8 cellular contexts compared by ENCODE assay signal in the genomic region with DNA sequence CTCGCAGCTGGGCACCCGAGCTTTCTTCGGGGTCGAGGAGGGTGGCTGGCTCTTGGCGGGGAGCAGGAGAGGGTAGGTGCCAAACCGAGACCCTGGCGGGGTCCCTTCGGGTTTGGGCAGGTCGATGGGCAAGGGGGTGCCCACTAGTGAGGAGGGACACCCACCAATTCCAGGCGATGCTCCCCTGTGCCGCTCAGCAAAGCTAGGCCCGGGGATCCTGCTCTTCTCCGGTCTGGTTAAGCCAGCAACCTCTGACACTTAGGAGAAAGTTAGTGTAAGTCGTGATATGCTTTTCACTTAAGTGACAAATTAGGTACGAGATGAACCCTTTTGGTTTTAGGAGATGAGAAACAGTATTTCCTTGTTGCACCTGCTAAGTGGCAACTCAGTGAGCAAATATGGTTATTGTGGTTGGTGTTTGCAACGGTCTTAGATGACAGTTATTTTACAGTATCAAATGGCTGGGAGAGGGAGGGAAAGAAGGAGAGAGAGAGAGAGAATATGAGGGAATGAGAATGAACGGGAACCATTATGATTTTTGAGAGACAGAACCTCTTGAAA. TPM values are rescaled to one million over a fixed set of nuclear protein-coding genes. Genes with fewer than 3 reads are reported as not detected.
A peak's percentile ranks its signal among the peaks of the same experiment; 100 is the strongest.
DNase-seq lines count a peak whose midpoint lies in the region; ATAC-seq and TF ChIP-seq lines count a peak whose summit lies in the region.

No MANE protein-coding gene starts in this region.

- H3K9me3 ChIP-seq in Karpas-422 (ENCODE audit: low read length) (no peaks in the 10 kb centered on the region), mucosa of descending colon (no peaks in the 10 kb centered on the region), uterus (no peaks in the 10 kb centered on the region)

- intact Hi-C loops in mucosa of descending colon (cut with DNase I, micrococcal nuclease) (no loop called here), uterus (cut with DNase I; ENCODE audit: low total_unique reads) (no loop called here)

- 0 out of 2 replicates have a peak, but pooled peaks cover 2% of the 10 kb centered on the region for H3F3A ChIP-seq in GM23338 (replicated peaks; ENCODE audit: low read depth)

- H3K9me3 Mint-ChIP-seq in GM23338: no peaks in the 10 kb centered on the region

- ATAC-seq in GM23338: peak; percentile 34
- ATAC-seq in SK-N-SH treated with all-trans-retinoic acid at 6 μM for 48 hours: peak; percentile 54
- peak; percentile 33 for ATAC-seq in mucosa of descending colon

- H3K4me1 ChIP-seq in GM23338 (ENCODE audit: insufficient read depth) (peaks cover 3% of the 10 kb centered on the region; the same call in 1 of the 2 replicates), Karpas-422 (ENCODE audit: low read length) (peaks cover 16% of the 10 kb centered on the region), mucosa of descending colon (ENCODE audit: low read depth) (peaks cover 3% of the 10 kb centered on the region), uterus (no peaks in the 10 kb centered on the region)

- peaks cover 12% of the 10 kb centered on the region for H3K4me1 Mint-ChIP-seq in GM23338

- H3K9ac ChIP-seq in Karpas-422 (ENCODE audit: low read length): peak overlapping the region; percentile 81

- peaks cover 20% of the 10 kb centered on the region for H3K27me3 Mint-ChIP-seq in GM23338 (ENCODE audit: insufficient read depth, low read depth, poor library complexity)

- H3K27ac ChIP-seq in GM23338 (ENCODE audit: low read depth) (no peak overlapping the region), Karpas-422 (ENCODE audit: low read length) (peak overlapping the region; percentile 32; the same call in 1 of the 2 replicates), uterus (peak overlapping the region; percentile 87 to 90)

- H3K79me2 ChIP-seq in GM23338 (replicated peaks; ENCODE audit: insufficient read depth): no peaks in the 10 kb centered on the region
- peaks cover 47% of the 10 kb centered on the region for H3K79me2 ChIP-seq in Karpas-422 (ENCODE audit: low read length)

- no peaks in the 10 kb centered on the region for H4K20me1 ChIP-seq in GM23338 (replicated peaks; ENCODE audit: insufficient read depth)
- no peaks in the 10 kb centered on the region for H4K20me1 ChIP-seq in Karpas-422 (ENCODE audit: insufficient read depth, low read depth, low read length)

- TF ChIP-seq CTCF in GM23338 (conservative IDR thresholded peaks at IDR 0.05; ENCODE audit: low read depth in 2 of 2) (no peak), epithelial cell of esophagus (IDR thresholded peaks at IDR 0.05; ENCODE audit: insufficient read depth, low read depth, low read length, missing control alignments) (no peak), mucosa of descending colon (IDR thresholded peaks at IDR 0.05) (no peak), uterus (IDR thresholded peaks at IDR 0.05) (no peak)

- H3K4me3 Mint-ChIP-seq in GM23338: peak overlapping the region; percentile 85

- no peak for TF ChIP-seq POLR2A in uterus (IDR thresholded peaks at IDR 0.05)

- H3K27me3 ChIP-seq in GM23338 (ENCODE audit: insufficient read depth) (peaks cover 16% of the 10 kb centered on the region), Karpas-422 (ENCODE audit: low read length) (no peaks in the 10 kb centered on the region), uterus (no peaks in the 10 kb centered on the region)

- peak overlapping the region; percentile 100 for H2AFZ ChIP-seq in GM23338
- H2AFZ ChIP-seq in Karpas-422 (ENCODE audit: low read length): peak overlapping the region; percentile 79

- H3K9me2 ChIP-seq in GM23338 (ENCODE audit: insufficient read depth) (no peaks in the 10 kb centered on the region), Karpas-422 (replicated peaks; ENCODE audit: insufficient read depth, low read length) (no peaks in the 10 kb centered on the region)

- H3K36me3 ChIP-seq in GM23338 (ENCODE audit: insufficient read depth) (no peaks in the 10 kb centered on the region), Karpas-422 (ENCODE audit: insufficient read depth, low read length) (no peaks in the 10 kb centered on the region), mucosa of descending colon (ENCODE audit: low read depth) (no peaks in the 10 kb centered on the region), uterus (no peaks in the 10 kb centered on the region)

- H3K36me3 Mint-ChIP-seq in GM23338 (ENCODE audit: low read depth): no peaks in the 10 kb centered on the region

- DNase-seq in activated effector memory CD4-positive, alpha-beta T cell treated with Interleukin-2 at 50 U/mL for 16 hours: peak; percentile 18
- DNase-seq in activated effector memory CD4-positive, alpha-beta T cell treated with anti-CD3 and anti-CD28 coated beads, Interleukin-2, amount 50 U/mL, for 16 hours: no peak
- DNase-seq in GM23338 (ENCODE audit: low spot score) (peak; percentile 27), Karpas-422 (peak; percentile 70), epithelial cell of esophagus (ENCODE audit: low read depth) (peak; percentile 44), mucosa of descending colon (peak in 1 of 3 donors; percentile 25), uterus (no peak)

- no peak overlapping the region for H3K27ac Mint-ChIP-seq in GM23338

- peak overlapping the region; percentile 95 for H3K4me2 ChIP-seq in GM23338
- H3K4me2 ChIP-seq in Karpas-422 (ENCODE audit: low read depth, low read length, poor library complexity, severe bottlenecking): peak overlapping the region; percentile 75

- H3K4me3 ChIP-seq in GM23338: peak overlapping the region; percentile 89
- H3K4me3 ChIP-seq in Karpas-422 (ENCODE audit: low read length): peak overlapping the region; percentile 95
- H3K4me3 ChIP-seq in epithelial cell of esophagus (ENCODE audit: low read length): peak overlapping the region; percentile 73
- peak overlapping the region; percentile 94 for H3K4me3 ChIP-seq in mucosa of descending colon
- peak overlapping the region; percentile 64 to 92 for H3K4me3 ChIP-seq in uterus

TF ChIP-seq in GM23338, 12 proteins besides CTCF, POLR2A, EP300 and RAD21:
- TF ChIP-seq ZNF114 (CRISPR knock-in tag; IDR thresholded peaks at IDR 0.05) (no peak), EZH2 (IDR thresholded peaks at IDR 0.05; ENCODE audit: low read depth, unreplicated experiment) (no peak)
- TF ChIP-seq, protein P1, sequence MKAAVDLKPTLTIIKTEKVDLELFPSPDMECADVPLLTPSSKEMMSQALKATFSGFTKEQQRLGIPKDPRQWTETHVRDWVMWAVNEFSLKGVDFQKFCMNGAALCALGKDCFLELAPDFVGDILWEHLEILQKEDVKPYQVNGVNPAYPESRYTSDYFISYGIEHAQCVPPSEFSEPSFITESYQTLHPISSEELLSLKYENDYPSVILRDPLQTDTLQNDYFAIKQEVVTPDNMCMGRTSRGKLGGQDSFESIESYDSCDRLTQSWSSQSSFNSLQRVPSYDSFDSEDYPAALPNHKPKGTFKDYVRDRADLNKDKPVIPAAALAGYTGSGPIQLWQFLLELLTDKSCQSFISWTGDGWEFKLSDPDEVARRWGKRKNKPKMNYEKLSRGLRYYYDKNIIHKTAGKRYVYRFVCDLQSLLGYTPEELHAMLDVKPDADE (IDR thresholded peaks at IDR 0.05): no peak

TF ChIP-seq in SK-N-SH treated with all-trans-retinoic acid at 6 μM for 48 hours, 23 proteins besides CTCF, POLR2A, EP300 and RAD21 (continues in another document):
- TF ChIP-seq ZFP30 (CRISPR knock-in tag; IDR thresholded peaks at IDR 0.05) (no peak), ZNF70 (CRISPR knock-in tag; IDR thresholded peaks at IDR 0.05) (no peak), ZNF8 (CRISPR knock-in tag; IDR thresholded peaks at IDR 0.05) (no peak), ZC3H10 (CRISPR knock-in tag; IDR thresholded peaks at IDR 0.05) (no peak), BACH2 (CRISPR knock-in tag; IDR thresholded peaks at IDR 0.05; ENCODE audit: borderline replicate concordance) (no peak), TCF4 (CRISPR knock-in tag; IDR thresholded peaks at IDR 0.05; ENCODE audit: borderline replicate concordance) (no peak), GLIS3 (CRISPR knock-in tag; IDR thresholded peaks at IDR 0.05) (no peak)
- TF ChIP-seq, protein P2, sequence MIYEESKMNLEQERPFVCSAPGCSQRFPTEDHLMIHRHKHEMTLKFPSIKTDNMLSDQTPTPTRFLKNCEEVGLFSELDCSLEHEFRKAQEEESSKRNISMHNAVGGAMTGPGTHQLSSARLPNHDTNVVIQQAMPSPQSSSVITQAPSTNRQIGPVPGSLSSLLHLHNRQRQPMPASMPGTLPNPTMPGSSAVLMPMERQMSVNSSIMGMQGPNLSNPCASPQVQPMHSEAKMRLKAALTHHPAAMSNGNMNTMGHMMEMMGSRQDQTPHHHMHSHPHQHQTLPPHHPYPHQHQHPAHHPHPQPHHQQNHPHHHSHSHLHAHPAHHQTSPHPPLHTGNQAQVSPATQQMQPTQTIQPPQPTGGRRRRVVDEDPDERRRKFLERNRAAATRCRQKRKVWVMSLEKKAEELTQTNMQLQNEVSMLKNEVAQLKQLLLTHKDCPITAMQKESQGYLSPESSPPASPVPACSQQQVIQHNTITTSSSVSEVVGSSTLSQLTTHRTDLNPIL (CRISPR knock-in tag; IDR thresholded peaks at IDR 0.05; ENCODE audit: low read depth): no peak
- TF ChIP-seq, protein P3, sequence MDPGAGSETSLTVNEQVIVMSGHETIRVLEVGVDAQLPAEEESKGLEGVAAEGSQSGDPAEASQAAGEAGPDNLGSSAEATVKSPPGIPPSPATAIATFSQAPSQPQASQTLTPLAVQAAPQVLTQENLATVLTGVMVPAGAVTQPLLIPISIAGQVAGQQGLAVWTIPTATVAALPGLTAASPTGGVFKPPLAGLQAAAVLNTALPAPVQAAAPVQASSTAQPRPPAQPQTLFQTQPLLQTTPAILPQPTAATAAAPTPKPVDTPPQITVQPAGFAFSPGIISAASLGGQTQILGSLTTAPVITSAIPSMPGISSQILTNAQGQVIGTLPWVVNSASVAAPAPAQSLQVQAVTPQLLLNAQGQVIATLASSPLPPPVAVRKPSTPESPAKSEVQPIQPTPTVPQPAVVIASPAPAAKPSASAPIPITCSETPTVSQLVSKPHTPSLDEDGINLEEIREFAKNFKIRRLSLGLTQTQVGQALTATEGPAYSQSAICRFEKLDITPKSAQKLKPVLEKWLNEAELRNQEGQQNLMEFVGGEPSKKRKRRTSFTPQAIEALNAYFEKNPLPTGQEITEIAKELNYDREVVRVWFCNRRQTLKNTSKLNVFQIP (CRISPR knock-in tag; IDR thresholded peaks at IDR 0.05; ENCODE audit: borderline replicate concordance, low read depth): no peak

RNA-seq across cellular contexts. Expression of gene NUCB2, which starts 0.6 kb away (rescaled TPM):
- 16.6 and 25.5 TPM in 2 replicates for total RNA-seq in GM23338 (2014; rRNA removed; shearing (Covaris generic))
- polyA plus RNA-seq in GM23338 (2016; fragmentation: Nextera tagmentation; extraction: Ambion mirVana): 61.9 and 86.9 TPM in 2 replicates
- 64.3 and 87.9 TPM in 2 replicates for total RNA-seq in Karpas-422 (2014; rRNA removed; shearing (Covaris generic); ENCODE audit: low replicate concordance)
- total RNA-seq in mucosa of descending colon (10 to 100 TPM; 22.4 to 75.4 (median 49.9) TPM), uterus (100 to 1,000 TPM in 1 of 4 donors, 10 to 100 TPM in 3; 22.0 to 132 (median 68.3) TPM)

Comparison
In these comparisons a context has a peak if more than half of its experiments do, and no peak if none do; other contexts are left out.
1. DNase-seq: peak in activated effector memory CD4-positive, alpha-beta T cell treated with Interleukin-2 at 50 U/mL for 16 hours (single experiment), GM23338 (single experiment), Karpas-422 (single experiment) and epithelial cell of esophagus (single experiment); none in activated effector memory CD4-positive, alpha-beta T cell treated with anti-CD3 and anti-CD28 coated beads, Interleukin-2, amount 50 U/mL, for 16 hours (single experiment) and uterus (0 of 2).
2. Peak in every context shown above with its lines, with median percentiles within 50 percentile points of each other: ATAC-seq and H3K4me3 ChIP-seq.